ENCODE assay signal across 24 cellular contexts in the genomic region with DNA sequence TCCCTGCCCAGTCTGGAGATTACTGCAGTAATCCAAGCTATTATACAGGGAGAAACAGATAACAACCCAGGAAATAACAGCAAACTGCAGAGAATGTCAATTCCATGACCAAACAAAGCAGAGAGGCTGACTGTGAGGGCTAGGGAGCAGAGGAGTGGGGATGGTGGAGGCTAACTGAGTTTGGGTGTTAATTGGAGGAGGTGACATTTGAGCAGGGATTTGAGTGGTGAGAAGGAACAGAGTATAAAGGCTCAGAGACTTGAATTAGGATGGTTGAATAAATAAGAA. TPM values are rescaled to one million over a fixed set of nuclear protein-coding genes. Genes with fewer than 3 reads are reported as not detected.
DNase-seq lines count a peak whose midpoint lies in the region; ATAC-seq, FAIRE-seq and TF ChIP-seq lines count a peak whose summit lies in the region.
"Had no signal": no experiment of that assay in that cellular context is flagged by ENCODE, and none has a peak within 500 bp of the region (broad histone marks: within the 10 kb centered on the region; RNA-seq: fewer than 3 reads in every experiment).

No MANE protein-coding gene starts in this region.

- H3K36me3 ChIP-seq in small intestine (ENCODE audit: control insufficient read depth in 2 of 2, insufficient read depth in 2 of 2, low read length in 2 of 2) (peaks cover 5 to 11% of the 10 kb centered on the region in 2 donors), left ventricle myocardium inferior (peaks cover 51% of the 10 kb centered on the region)

- peaks cover 10% of the 10 kb centered on the region for H3K4me1 Mint-ChIP-seq in activated naive CD4-positive, alpha-beta T cell treated with anti-CD3 and anti-CD28 coated beads, Interleukin-2, amount 50 U/mL, for 24 hours
- H3K4me1 Mint-ChIP-seq in brain (peaks cover 14% of the 10 kb centered on the region), memory B cell (peaks cover 16% of the 10 kb centered on the region)
- peaks cover 10% of the 10 kb centered on the region for H3K4me1 Mint-ChIP-seq in activated CD4-positive, alpha-beta memory T cell treated with anti-CD3 and anti-CD28 coated beads, Interleukin-2, amount 10 ng/mL, durations not matched to agents 7 days and 5 days

- no peak for DNase-seq in activated naive CD4-positive, alpha-beta T cell treated with anti-CD3 and anti-CD28 coated beads, Interleukin-2, amount 50 U/mL, for 16 hours
- no peak for DNase-seq in memory B cell (ENCODE audit: low spot score in 2 of 2)
- no peak for DNase-seq in small intestine
- no peak for DNase-seq in NCI-H1092 treated with DMSO at 0.1 percent for 48 hours (lab: John Stamatoyannopoulos, UW)
- DNase-seq in left ventricle myocardium inferior: no peak
- no peak for DNase-seq in activated CD4-positive, alpha-beta memory T cell treated with anti-CD3 and anti-CD28 coated beads, Interleukin-2, amount 10 ng/mL, durations not matched to agents 7 days and 5 days
- DNase-seq: BE2C; COR-L47; DMS79 treated with DMSO at 0.1 percent for 48 hours; H9; NCI-H1105 treated with DMSO at 0.1 percent for 48 hours; NCI-H2029 treated with DMSO at 0.1 percent for 48 hours; NCI-H2171; NCI-H345; NCI-H524; NCI-H774; NK-92 treated with Interleukin-12 subunit alpha and Interleukin-12 subunit beta, amount 100 ng/mL, for 24 hours; SJCRH30 had no signal

- peak; percentile 23 for FAIRE-seq in small intestine (lab: Jason Lieb, UNC)
- FAIRE-seq: A549, GM12891 had no signal

- H3K27ac ChIP-seq in small intestine (ENCODE audit: low read depth in 1 of 2, low read length in 1 of 2) (peak overlapping the region; percentile 61 to 73), left ventricle myocardium inferior (replicated peaks) (no peak overlapping the region)
- H3K27ac ChIP-seq: A549, KMS-11, SJCRH30 had no signal

- H3K27ac Mint-ChIP-seq in activated naive CD4-positive, alpha-beta T cell treated with anti-CD3 and anti-CD28 coated beads, Interleukin-2, amount 50 U/mL, for 24 hours: no peak overlapping the region
- H3K27ac Mint-ChIP-seq in brain (peak overlapping the region in 2 of 5 experiments; percentile 47 to 57), memory B cell (peak overlapping the region; percentile 4)
- H3K27ac Mint-ChIP-seq in activated CD4-positive, alpha-beta memory T cell treated with anti-CD3 and anti-CD28 coated beads, Interleukin-2, amount 10 ng/mL, durations not matched to agents 7 days and 5 days: no peak overlapping the region

- intact Hi-C loops in left ventricle myocardium inferior (cut with micrococcal nuclease): no loop called here

- no peak for ATAC-seq in memory B cell (ENCODE audit: low read depth)
- ATAC-seq: A549 had no signal

- no peaks in the 10 kb centered on the region for H3K9me3 ChIP-seq in small intestine (ENCODE audit: control insufficient read depth, low read depth)
- no peaks in the 10 kb centered on the region for H3K9me3 ChIP-seq in left ventricle myocardium inferior (replicated peaks)
- H3K9me3 ChIP-seq: A549, BE2C, SJCRH30 had no signal

- no peaks in the 10 kb centered on the region for H3K9me3 Mint-ChIP-seq in activated naive CD4-positive, alpha-beta T cell treated with anti-CD3 and anti-CD28 coated beads, Interleukin-2, amount 50 U/mL, for 24 hours
- H3K9me3 Mint-ChIP-seq in brain (no peaks in the 10 kb centered on the region), memory B cell (no peaks in the 10 kb centered on the region)
- H3K9me3 Mint-ChIP-seq in activated CD4-positive, alpha-beta memory T cell treated with anti-CD3 and anti-CD28 coated beads, Interleukin-2, amount 10 ng/mL, durations not matched to agents 7 days and 5 days: no peaks in the 10 kb centered on the region

- no peaks in the 10 kb centered on the region for H3K27me3 ChIP-seq in small intestine (ENCODE audit: control insufficient read depth in 2 of 2, insufficient read depth in 2 of 2, low read length in 2 of 2)
- no peaks in the 10 kb centered on the region for H3K27me3 ChIP-seq in left ventricle myocardium inferior (ENCODE audit: low read depth)
- H3K27me3 ChIP-seq: BE2C, SJCRH30 had no signal

- H3K27me3 Mint-ChIP-seq in activated naive CD4-positive, alpha-beta T cell treated with anti-CD3 and anti-CD28 coated beads, Interleukin-2, amount 50 U/mL, for 24 hours: no peaks in the 10 kb centered on the region
- H3K27me3 Mint-ChIP-seq in brain (peaks cover 8% of the 10 kb centered on the region), memory B cell (no peaks in the 10 kb centered on the region)
- H3K27me3 Mint-ChIP-seq in activated CD4-positive, alpha-beta memory T cell treated with anti-CD3 and anti-CD28 coated beads, Interleukin-2, amount 10 ng/mL, durations not matched to agents 7 days and 5 days: no peaks in the 10 kb centered on the region

- H3K36me3 Mint-ChIP-seq in activated naive CD4-positive, alpha-beta T cell treated with anti-CD3 and anti-CD28 coated beads, Interleukin-2, amount 50 U/mL, for 24 hours: peaks cover 6% of the 10 kb centered on the region
- H3K36me3 Mint-ChIP-seq in brain (peaks cover 22% of the 10 kb centered on the region), memory B cell (peaks cover 12% of the 10 kb centered on the region)
- H3K36me3 Mint-ChIP-seq in activated CD4-positive, alpha-beta memory T cell treated with anti-CD3 and anti-CD28 coated beads, Interleukin-2, amount 10 ng/mL, durations not matched to agents 7 days and 5 days (ENCODE audit: low read depth): peaks cover 29% of the 10 kb centered on the region

- no peak for TF ChIP-seq CTCF in brain (conservative IDR thresholded peaks at IDR 0.05)
- TF ChIP-seq CTCF in left ventricle myocardium inferior (IDR thresholded peaks at IDR 0.05; ENCODE audit: borderline replicate concordance): no peak

- POLR2A ChIA-PET in activated CD4-positive, alpha-beta memory T cell treated with anti-CD3 and anti-CD28 coated beads, Interleukin-2, amount 10 ng/mL, durations not matched to agents 7 days and 5 days (lab: Charles Lee): no interaction called here

- H3K4me1 ChIP-seq in small intestine (ENCODE audit: control insufficient read depth in 2 of 2, insufficient read depth in 1 of 2, low read depth in 1 of 2, low read length in 1 of 2) (peaks cover 3 to 6% of the 10 kb centered on the region in 2 donors), left ventricle myocardium inferior (peaks cover 36% of the 10 kb centered on the region)
- H3K4me1 ChIP-seq: BE2C had no signal

- peak overlapping the region; percentile 9 for H3K4me3 Mint-ChIP-seq in activated naive CD4-positive, alpha-beta T cell treated with anti-CD3 and anti-CD28 coated beads, Interleukin-2, amount 50 U/mL, for 24 hours
- H3K4me3 Mint-ChIP-seq in brain (peak overlapping the region in 4 of 5 experiments; percentile 31 to 72 (median 41)), memory B cell (no peak overlapping the region)
- no peak overlapping the region for H3K4me3 Mint-ChIP-seq in activated CD4-positive, alpha-beta memory T cell treated with anti-CD3 and anti-CD28 coated beads, Interleukin-2, amount 10 ng/mL, durations not matched to agents 7 days and 5 days
- H3K4me3 Mint-ChIP-seq: H9 had no signal

- H3K4me3 ChIP-seq in small intestine (ENCODE audit: low read depth in 1 of 2, low read length in 2 of 2) (no peak overlapping the region), left ventricle myocardium inferior (no peak overlapping the region)
- H3K4me3 ChIP-seq: A549, SJCRH30 had no signal

- CTCF ChIA-PET in activated CD4-positive, alpha-beta memory T cell treated with anti-CD3 and anti-CD28 coated beads, Interleukin-2, amount 10 ng/mL, durations not matched to agents 7 days and 5 days (lab: Charles Lee): no interaction called here

RNA-seq across cellular contexts. Expression of a gene that starts 3.1 kb away (rescaled TPM):
- polyA plus RNA-seq in brain (ENCODE audit: insufficient read depth, low read depth, low replicate concordance) (71.4 TPM), small intestine (100 to 1,000 TPM in 1 of 3 donors, 10 to 100 TPM in 2; 67.8 to 122 (median 98.4) TPM)
- 125 TPM for total RNA-seq in left ventricle myocardium inferior
- total RNA-seq in activated CD4-positive, alpha-beta memory T cell treated with anti-CD3 and anti-CD28 coated beads, Interleukin-2, amount 10 ng/mL, durations not matched to agents 7 days and 5 days: 10 to 100 TPM; 36.0 to 38.4 TPM

RNA-seq across cellular contexts. Expression of a gene that starts 6.3 kb away (rescaled TPM):
- polyA plus RNA-seq in brain (ENCODE audit: insufficient read depth, low read depth, low replicate concordance) (not detected), small intestine (100 to 1,000 TPM in 2 of 3 donors, 10 to 100 TPM in 1; 11.7 to 154 (median 112) TPM)
- total RNA-seq in left ventricle myocardium inferior: not detected
- total RNA-seq in activated CD4-positive, alpha-beta memory T cell treated with anti-CD3 and anti-CD28 coated beads, Interleukin-2, amount 10 ng/mL, durations not matched to agents 7 days and 5 days: not detected
- total RNA-seq: H9, HT1080, SJCRH30 had no signal

RNA-seq across cellular contexts. Expression of a gene that starts 9.4 kb away (rescaled TPM):
- polyA plus RNA-seq in brain (ENCODE audit: insufficient read depth, low read depth, low replicate concordance): 0.73 TPM
- polyA plus RNA-seq in small intestine: 100 to 1,000 TPM in 1 of 3 donors, 10 to 100 TPM in 2; 27.5 to 125 (median 70.2) TPM
- total RNA-seq in left ventricle myocardium inferior: 10.3 TPM
- 1 to 10 TPM; 4.3 to 5.4 TPM for total RNA-seq in activated CD4-positive, alpha-beta memory T cell treated with anti-CD3 and anti-CD28 coated beads, Interleukin-2, amount 10 ng/mL, durations not matched to agents 7 days and 5 days
- total RNA-seq: HT1080 had no signal
- polyA plus RNA-seq: A549 had no signal

RNA-seq across cellular contexts. Expression of a gene that starts 39.0 kb away (rescaled TPM):
- polyA plus RNA-seq in brain (ENCODE audit: insufficient read depth, low read depth, low replicate concordance) (53.0 TPM), small intestine (10 to 100 TPM; 19.9 to 34.0 (median 26.7) TPM)
- total RNA-seq in left ventricle myocardium inferior: 51.0 TPM
- total RNA-seq in activated CD4-positive, alpha-beta memory T cell treated with anti-CD3 and anti-CD28 coated beads, Interleukin-2, amount 10 ng/mL, durations not matched to agents 7 days and 5 days: 10 to 100 TPM; 17.9 to 27.1 TPM

RNA-seq across cellular contexts. Expression of a gene that starts 39.4 kb away (rescaled TPM):
- polyA plus RNA-seq in brain (ENCODE audit: insufficient read depth, low read depth, low replicate concordance): 46.6 TPM
- polyA plus RNA-seq in small intestine: 10 to 100 TPM in 2 of 3 donors, 1 to 10 TPM in 1; 9.4 to 36.4 (median 16.5) TPM
- 17.4 TPM for total RNA-seq in left ventricle myocardium inferior
- 10 to 100 TPM; 18.8 to 25.2 TPM for total RNA-seq in activated CD4-positive, alpha-beta memory T cell treated with anti-CD3 and anti-CD28 coated beads, Interleukin-2, amount 10 ng/mL, durations not matched to agents 7 days and 5 days

Comparison
In these comparisons a context has a peak if more than half of its experiments do, and no peak if none do; other contexts are left out.
1. H3K4me3 Mint-ChIP-seq: peak in activated naive CD4-positive, alpha-beta T cell treated with anti-CD3 and anti-CD28 coated beads, Interleukin-2, amount 50 U/mL, for 24 hours (single experiment) and brain (4 of 5); none in memory B cell (single experiment) and activated CD4-positive, alpha-beta memory T cell treated with anti-CD3 and anti-CD28 coated beads, Interleukin-2, amount 10 ng/mL, durations not matched to agents 7 days and 5 days (single experiment).